In the genomic region with DNA sequence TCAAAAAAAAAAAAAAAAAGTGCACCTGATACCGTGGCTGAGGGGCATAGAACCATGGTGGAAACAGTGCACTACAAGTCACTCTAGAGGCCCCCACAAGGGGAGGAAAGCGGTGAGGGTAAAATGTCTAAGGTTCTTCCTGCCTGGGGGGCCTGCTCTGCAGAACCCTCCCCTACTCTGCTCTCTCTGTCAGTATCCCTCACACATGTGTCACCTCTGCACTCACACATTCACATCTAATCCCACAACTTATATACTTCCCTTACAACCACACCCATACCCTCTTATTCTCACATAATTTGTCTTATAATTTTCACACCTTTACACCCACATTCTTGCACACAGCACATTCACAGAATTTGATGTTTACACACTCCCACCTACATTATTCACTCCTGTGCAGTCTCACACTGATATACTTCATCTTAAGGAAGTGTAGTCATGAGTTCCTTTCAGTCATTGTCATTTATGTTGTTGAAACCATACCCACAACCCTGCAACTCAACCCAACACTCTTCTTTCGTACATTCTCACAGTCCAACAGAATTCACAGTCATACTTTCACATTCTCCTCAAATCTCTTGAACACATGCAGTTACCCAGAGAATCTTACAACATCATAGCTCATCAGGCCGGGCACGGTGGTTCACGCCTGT, we compare ENCODE assay signal across 12 cellular contexts.
A peak's percentile ranks its signal among the peaks of the same experiment; 100 is the strongest.
DNase-seq lines count a peak whose midpoint lies in the region; ATAC-seq lines count a peak whose summit lies in the region.
"Had no signal": no experiment of that assay in that cellular context is flagged by ENCODE, and none has a peak within 500 bp of the region (broad histone marks: within the 10 kb centered on the region; RNA-seq: fewer than 3 reads in every experiment).

No MANE protein-coding gene starts in this region.

- no peaks in the 10 kb centered on the region for H3K36me3 Mint-ChIP-seq in activated CD4-positive, alpha-beta T cell treated with anti-CD3 and anti-CD28 coated beads for 36 hours (ENCODE audit: low read depth)
- H3K36me3 Mint-ChIP-seq in activated naive CD8-positive, alpha-beta T cell treated with anti-CD3 and anti-CD28 coated beads, Interleukin-2, amount 50 U/mL, for 24 hours (ENCODE audit: low read depth): no peaks in the 10 kb centered on the region
- H3K36me3 Mint-ChIP-seq in activated naive CD8-positive, alpha-beta T cell treated with anti-CD3 and anti-CD28 coated beads for 36 hours: no peaks in the 10 kb centered on the region
- no peaks in the 10 kb centered on the region for H3K36me3 Mint-ChIP-seq in stimulated activated effector memory CD8-positive, alpha-beta T cell treated with anti-CD3 and anti-CD28 coated beads, Interleukin-12 subunit alpha, Interleukin-12 subunit beta, amount 100 ng/mL, for 72 hours

- peaks cover 48% of the 10 kb centered on the region for H3K27me3 Mint-ChIP-seq in activated CD4-positive, alpha-beta T cell treated with anti-CD3 and anti-CD28 coated beads for 36 hours
- peaks cover 62% of the 10 kb centered on the region for H3K27me3 Mint-ChIP-seq in activated naive CD8-positive, alpha-beta T cell treated with anti-CD3 and anti-CD28 coated beads, Interleukin-2, amount 50 U/mL, for 24 hours
- H3K27me3 Mint-ChIP-seq in activated naive CD8-positive, alpha-beta T cell treated with anti-CD3 and anti-CD28 coated beads for 36 hours: peaks cover 81% of the 10 kb centered on the region

- no peaks in the 10 kb centered on the region for H3K9me3 Mint-ChIP-seq in activated CD4-positive, alpha-beta T cell treated with anti-CD3 and anti-CD28 coated beads for 36 hours (ENCODE audit: low read depth)
- H3K9me3 Mint-ChIP-seq in activated naive CD8-positive, alpha-beta T cell treated with anti-CD3 and anti-CD28 coated beads, Interleukin-2, amount 50 U/mL, for 24 hours: no peaks in the 10 kb centered on the region
- no peaks in the 10 kb centered on the region for H3K9me3 Mint-ChIP-seq in activated naive CD8-positive, alpha-beta T cell treated with anti-CD3 and anti-CD28 coated beads for 36 hours
- H3K9me3 Mint-ChIP-seq in stimulated activated effector memory CD8-positive, alpha-beta T cell treated with anti-CD3 and anti-CD28 coated beads, Interleukin-12 subunit alpha, Interleukin-12 subunit beta, amount 100 ng/mL, for 72 hours: no peaks in the 10 kb centered on the region
- H3K9me3 Mint-ChIP-seq: CD4-positive, alpha-beta T cell had no signal

- CTCF ChIA-PET in activated CD4-positive, alpha-beta T cell treated with anti-CD3 and anti-CD28 coated beads for 36 hours (lab: Charles Lee): interaction anchor here (0.5 to 1.2 kb wide), 3 partner anchors 64 to 112 kb away, joined by 4 read pairs; no protein-coding TSS in a partner anchor

- intact Hi-C loops in activated CD4-positive, alpha-beta T cell treated with anti-CD3 and anti-CD28 coated beads for 36 hours (cut with DNase I, micrococcal nuclease): no loop called here

- peaks cover 4% of the 10 kb centered on the region for H3K4me1 Mint-ChIP-seq in activated CD4-positive, alpha-beta T cell treated with anti-CD3 and anti-CD28 coated beads for 36 hours
- H3K4me1 Mint-ChIP-seq in activated naive CD8-positive, alpha-beta T cell treated with anti-CD3 and anti-CD28 coated beads, Interleukin-2, amount 50 U/mL, for 24 hours: no peaks in the 10 kb centered on the region
- peaks cover 4% of the 10 kb centered on the region for H3K4me1 Mint-ChIP-seq in activated naive CD8-positive, alpha-beta T cell treated with anti-CD3 and anti-CD28 coated beads for 36 hours
- H3K4me1 Mint-ChIP-seq in stimulated activated effector memory CD8-positive, alpha-beta T cell treated with anti-CD3 and anti-CD28 coated beads, Interleukin-12 subunit alpha, Interleukin-12 subunit beta, amount 100 ng/mL, for 72 hours: peaks cover 8% of the 10 kb centered on the region

- ATAC-seq in activated CD4-positive, alpha-beta T cell treated with anti-CD3 and anti-CD28 coated beads for 36 hours: peak; percentile 87
- peak; percentile 71 for ATAC-seq in activated naive CD8-positive, alpha-beta T cell treated with anti-CD3 and anti-CD28 coated beads, Interleukin-2, amount 50 U/mL, for 24 hours
- ATAC-seq in stimulated activated effector memory CD8-positive, alpha-beta T cell treated with anti-CD3 and anti-CD28 coated beads, Interleukin-12 subunit alpha, Interleukin-12 subunit beta, amount 100 ng/mL, for 72 hours: peak; percentile 91
- ATAC-seq: A549, HepG2 had no signal

- DNase-seq in activated CD4-positive, alpha-beta T cell treated with anti-CD3 and anti-CD28 coated beads for 36 hours: no peak
- no peak for DNase-seq in activated CD4-positive, alpha-beta T cell treated with anti-CD3 and anti-CD28 coated beads, Interleukin-2, amount 50 U/mL, for 1 hour
- no peak for DNase-seq in activated naive CD8-positive, alpha-beta T cell treated with anti-CD3 and anti-CD28 coated beads, Interleukin-2, amount 50 U/mL, for 24 hours
- DNase-seq in activated naive CD8-positive, alpha-beta T cell treated with anti-CD3 and anti-CD28 coated beads for 36 hours: no peak
- DNase-seq in stimulated activated effector memory CD8-positive, alpha-beta T cell treated with anti-CD3 and anti-CD28 coated beads, Interleukin-12 subunit alpha, Interleukin-12 subunit beta, amount 100 ng/mL, for 72 hours (ENCODE audit: low spot score in 2 of 2): no peak
- DNase-seq in HK-2 (ENCODE audit: unreplicated experiment) (no peak), globus pallidus (ENCODE audit: low spot score) (no peak)
- DNase-seq: AML-193; Caco-2; CD4-positive, alpha-beta T cell had no signal

- POLR2A ChIA-PET in activated CD4-positive, alpha-beta T cell treated with anti-CD3 and anti-CD28 coated beads for 36 hours (lab: Charles Lee): no interaction called here

- no peak overlapping the region for H3K4me3 Mint-ChIP-seq in activated CD4-positive, alpha-beta T cell treated with anti-CD3 and anti-CD28 coated beads for 36 hours
- no peak overlapping the region for H3K4me3 Mint-ChIP-seq in activated naive CD8-positive, alpha-beta T cell treated with anti-CD3 and anti-CD28 coated beads, Interleukin-2, amount 50 U/mL, for 24 hours
- H3K4me3 Mint-ChIP-seq in activated naive CD8-positive, alpha-beta T cell treated with anti-CD3 and anti-CD28 coated beads for 36 hours: no peak overlapping the region
- no peak overlapping the region for H3K4me3 Mint-ChIP-seq in stimulated activated effector memory CD8-positive, alpha-beta T cell treated with anti-CD3 and anti-CD28 coated beads, Interleukin-12 subunit alpha, Interleukin-12 subunit beta, amount 100 ng/mL, for 72 hours
- H3K4me3 Mint-ChIP-seq: CD4-positive, alpha-beta T cell had no signal

- H3K27ac Mint-ChIP-seq in activated CD4-positive, alpha-beta T cell treated with anti-CD3 and anti-CD28 coated beads for 36 hours: no peak overlapping the region
- no peak overlapping the region for H3K27ac Mint-ChIP-seq in activated naive CD8-positive, alpha-beta T cell treated with anti-CD3 and anti-CD28 coated beads, Interleukin-2, amount 50 U/mL, for 24 hours
- no peak overlapping the region for H3K27ac Mint-ChIP-seq in activated naive CD8-positive, alpha-beta T cell treated with anti-CD3 and anti-CD28 coated beads for 36 hours
- H3K27ac Mint-ChIP-seq in stimulated activated effector memory CD8-positive, alpha-beta T cell treated with anti-CD3 and anti-CD28 coated beads, Interleukin-12 subunit alpha, Interleukin-12 subunit beta, amount 100 ng/mL, for 72 hours: no peak overlapping the region
- H3K27ac Mint-ChIP-seq: CD4-positive, alpha-beta T cell had no signal
